20 cellular contexts compared by ENCODE assay signal in the genomic region with DNA sequence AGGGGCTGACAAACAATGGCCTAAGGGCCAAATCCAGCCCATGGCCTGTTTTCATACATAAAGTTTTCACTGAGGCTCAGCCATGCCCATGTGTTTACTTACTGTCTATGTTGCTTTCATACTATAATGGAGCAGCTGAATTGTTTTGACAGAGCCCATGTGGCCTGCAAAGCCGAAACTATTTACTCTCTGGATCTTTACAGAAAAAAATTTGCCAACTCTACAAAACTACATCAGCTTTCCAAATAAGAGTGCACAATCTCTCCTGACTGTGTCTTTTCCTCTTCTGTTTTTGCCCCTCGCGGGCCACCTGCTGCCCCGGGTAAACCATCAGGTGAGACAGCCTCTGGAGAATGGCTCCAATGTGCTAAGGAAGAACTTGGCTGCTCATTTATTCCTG.
"Had no signal": no experiment of that assay in that cellular context is flagged by ENCODE, and none has a peak within 500 bp of the region (broad histone marks: within the 10 kb centered on the region; RNA-seq: fewer than 3 reads in every experiment).

No MANE protein-coding gene starts in this region.

- H3K36me3 Mint-ChIP-seq: activated naive CD8-positive, alpha-beta T cell; brain had no signal

- ATAC-seq: PC-3 had no signal

- DNase-seq: activated CD4-positive, CD25-positive, alpha-beta regulatory T cell; activated CD8-positive, alpha-beta memory T cell treated with anti-CD3 and anti-CD28 coated beads, Interleukin-2, amount 50 U/mL, for 4 hours; activated CD8-positive, alpha-beta T cell treated with anti-CD3 and anti-CD28 coated beads for 36 hours; activated effector memory CD4-positive, alpha-beta T cell treated with Interleukin-2 at 50 U/mL for 16 hours; activated naive CD4-positive, alpha-beta T cell; activated T-cell treated with anti-CD3 and anti-CD28 coated beads, Interleukin-2, amount 50 U/mL, for 1 hour; amygdala; MG63; NCI-H1105; NCI-H1436; NCI-H1694 treated with DMSO at 0.1 percent for 48 hours; NCI-H2029 treated with DMSO at 0.1 percent for 48 hours; NCI-H526; PC-3; SHP77 treated with DMSO at 0.1 percent for 48 hours; T-helper 2 cell had no signal

- H3K27ac Mint-ChIP-seq: activated CD8-positive, alpha-beta T cell treated with anti-CD3 and anti-CD28 coated beads for 36 hours; activated naive CD8-positive, alpha-beta T cell; activated T-helper 1 cell treated with anti-CD3 and anti-CD28 coated beads, Interleukin-12 subunit alpha, Interleukin-12 subunit beta, Interleukin-2, Interleukin-4 antibody, amounts not matched to agents 30 ng/mL and 10 ng/mL and 1 ng/mL, durations not matched to agents 14 hours and 24 hours and 36 hours; brain had no signal

- H3K4me3 Mint-ChIP-seq: activated CD8-positive, alpha-beta T cell treated with anti-CD3 and anti-CD28 coated beads for 36 hours; activated naive CD8-positive, alpha-beta T cell; activated T-helper 1 cell treated with anti-CD3 and anti-CD28 coated beads, Interleukin-12 subunit alpha, Interleukin-12 subunit beta, Interleukin-2, Interleukin-4 antibody, amounts not matched to agents 30 ng/mL and 10 ng/mL and 1 ng/mL, durations not matched to agents 14 hours and 24 hours and 36 hours; brain; central memory CD8-positive, alpha-beta T cell had no signal

- H3K4me1 Mint-ChIP-seq: central memory CD8-positive, alpha-beta T cell had no signal

- H3K9me3 Mint-ChIP-seq: activated CD8-positive, alpha-beta T cell treated with anti-CD3 and anti-CD28 coated beads for 36 hours; activated T-helper 1 cell treated with anti-CD3 and anti-CD28 coated beads, Interleukin-12 subunit alpha, Interleukin-12 subunit beta, Interleukin-2, Interleukin-4 antibody, amounts not matched to agents 30 ng/mL and 10 ng/mL and 1 ng/mL, durations not matched to agents 14 hours and 24 hours and 36 hours; brain; central memory CD8-positive, alpha-beta T cell had no signal

- H3K27me3 Mint-ChIP-seq: activated CD8-positive, alpha-beta T cell treated with anti-CD3 and anti-CD28 coated beads for 36 hours; activated naive CD8-positive, alpha-beta T cell; brain had no signal
